In genomic region chr20:61372151-61373054, GRCh38 we compare ENCODE assay signal across 15 cellular contexts.
DNase-seq lines count a peak whose midpoint lies in the region; ATAC-seq and TF ChIP-seq lines count a peak whose summit lies in the region.
"Had no signal": no experiment of that assay in that cellular context is flagged by ENCODE, and none has a peak within 500 bp of the region (broad histone marks: within the 10 kb centered on the region; RNA-seq: fewer than 3 reads in every experiment).

No MANE protein-coding gene starts in this region.

- CTCF ChIA-PET in IMR-90 (lab: Yijun Ruan, JAX) = no interaction called here

- peaks cover 3 to 9% of the 10 kb centered on the region in 2 experiments; a peak in 3 of 4 replicates for H3K79me1 ChIP-seq in IMR-90 (ENCODE audit: low read depth in 1 of 2, low read length in 2 of 2)
- H3K79me1 ChIP-seq in mesenchymal stem cell (replicated peaks; ENCODE audit: low read length, poor library complexity, severe bottlenecking) = peaks cover 15% of the 10 kb centered on the region

- TF ChIP-seq POLR2A in IMR-90 (IDR thresholded peaks at IDR 0.05; ENCODE audit: low read depth, low read length) = no peak

- H3K4me3 ChIP-seq in IMR-90 (ENCODE audit: insufficient read depth, low read depth, low read length) (no peak overlapping the region), RWPE2 (ENCODE audit: severe bottlenecking) (no peak overlapping the region), mesenchymal stem cell (ENCODE audit: insufficient read depth in 1 of 2, low read depth in 1 of 2, low read length in 2 of 2) (no peak overlapping the region), H7 (ENCODE audit: insufficient read depth, low read depth, low read length) (no peak overlapping the region)
- H3K4me3 ChIP-seq: BLaER1 treated with 17β-estradiol and CSF1 and Interleukin-3, amounts not matched to agents 10 nM and 100 nM had no signal

- 62% methylated on average over 10 of the region's 24 CpGs; no CpG with 5 or more reads in 1 of the 2 experiments for WGBS in IMR-90 (ENCODE audit: extremely low coverage in 2 of 2, insufficient read length in 1 of 2), 2 experiments
- 87% methylated on average over 24 of the region's 24 CpGs for WGBS in mesenchymal stem cell

- H2AFZ ChIP-seq in IMR-90 (replicated peaks; ENCODE audit: low read length, poor library complexity) (no peak overlapping the region), mesenchymal stem cell (ENCODE audit: low read depth, low read length) (no peak overlapping the region)

- H4K8ac ChIP-seq in IMR-90 (ENCODE audit: low read depth in 2 of 2, low read length in 2 of 2) (no peak overlapping the region), mesenchymal stem cell (ENCODE audit: low read length) (no peak overlapping the region)

- H3K18ac ChIP-seq in IMR-90 (ENCODE audit: low read depth, low read length) (no peak overlapping the region), mesenchymal stem cell (ENCODE audit: low read depth in 1 of 2, low read length in 2 of 2) (peak overlapping the region in 1 of 2 experiments; percentile 28)

- H3K27me3 ChIP-seq in IMR-90 (ENCODE audit: control insufficient read depth, insufficient read depth, low read length) (no peaks in the 10 kb centered on the region), RWPE2 (ENCODE audit: insufficient read depth, poor library complexity, severe bottlenecking) (no peaks in the 10 kb centered on the region), mesenchymal stem cell (ENCODE audit: control insufficient read depth in 1 of 2, insufficient read depth in 1 of 2, low read length in 2 of 2) (no peaks in the 10 kb centered on the region), H7 (ENCODE audit: control insufficient read depth, insufficient read depth, low read length) (no peaks in the 10 kb centered on the region)
- H3K27me3 ChIP-seq: BLaER1 treated with 17β-estradiol and CSF1 and Interleukin-3, amounts not matched to agents 10 nM and 100 nM had no signal

- H2BK120ac ChIP-seq in IMR-90 (ENCODE audit: low read depth, low read length) (no peak overlapping the region), mesenchymal stem cell (ENCODE audit: low read depth, low read length) (no peak overlapping the region)

- H3K23ac ChIP-seq in IMR-90 (ENCODE audit: low read depth, low read length) = no peak overlapping the region
- no peak overlapping the region for H3K23ac ChIP-seq in mesenchymal stem cell (ENCODE audit: low read length in 2 of 2)

- H4K91ac ChIP-seq in IMR-90 (ENCODE audit: insufficient read depth, low read depth, low read length) = no peak overlapping the region
- H4K91ac ChIP-seq in mesenchymal stem cell (ENCODE audit: low read length) = no peak overlapping the region

- H3K4me2 ChIP-seq in IMR-90 (ENCODE audit: low read depth, low read length) (no peak overlapping the region), mesenchymal stem cell (ENCODE audit: low read length, poor library complexity, severe bottlenecking) (no peak overlapping the region)
- H3K4me2 ChIP-seq: BLaER1 treated with 17β-estradiol and CSF1 and Interleukin-3, amounts not matched to agents 10 nM and 100 nM had no signal

- dilution Hi-C loops in IMR-90 (cut with HindIII; ENCODE audit: low sequenced_read_pairs, unreplicated experiment) = no loop called here

- TF ChIP-seq CTCF in IMR-90 (conservative IDR thresholded peaks at IDR 0.05; ENCODE audit: low read depth, low read length) = no peak
- no peak for TF ChIP-seq CTCF in RWPE2 (IDR thresholded peaks at IDR 0.05; ENCODE audit: poor library complexity, severe bottlenecking)

- no peak overlapping the region for H3K27ac ChIP-seq in IMR-90 (ENCODE audit: insufficient read depth, low read length)
- no peak overlapping the region for H3K27ac ChIP-seq in RWPE2 (ENCODE audit: poor library complexity, severe bottlenecking)
- no peak overlapping the region for H3K27ac ChIP-seq in mesenchymal stem cell (ENCODE audit: low read length, poor library complexity, severe bottlenecking)
- H3K27ac ChIP-seq: BLaER1 treated with 17β-estradiol and CSF1 and Interleukin-3, amounts not matched to agents 10 nM and 100 nM; HL-60 had no signal

- POLR2A ChIA-PET in IMR-90 (lab: Charles Lee; ENCODE audit: unreplicated experiment) = no interaction called here

- H3K9me3 ChIP-seq in IMR-90 (ENCODE audit: control insufficient read depth, insufficient read depth, low read length) = peaks cover 6% of the 10 kb centered on the region; the same call in 1 of the 2 replicates
- no peaks in the 10 kb centered on the region for H3K9me3 ChIP-seq in RWPE2 (ENCODE audit: severe bottlenecking)
- peaks cover 2% of the 10 kb centered on the region for H3K9me3 ChIP-seq in mesenchymal stem cell (ENCODE audit: control insufficient read depth, low read length)

- no peak overlapping the region for H3K9ac ChIP-seq in IMR-90 (ENCODE audit: low read depth, low read length)
- no peak overlapping the region for H3K9ac ChIP-seq in mesenchymal stem cell (ENCODE audit: low read length)
- H3K9ac ChIP-seq: BLaER1 treated with 17β-estradiol and CSF1 and Interleukin-3, amounts not matched to agents 10 nM and 100 nM had no signal

- DNase-seq in IMR-90 (no peak), RWPE2 (ENCODE audit: low spot score) (peak; percentile 73), mesenchymal stem cell (peak; percentile 16), posterior vena cava (ENCODE audit: low spot score) (peak; percentile 57), H7 (no peak), NCI-H226 (no peak), putamen (ENCODE audit: low spot score) (no peak)
- DNase-seq: ACHN; CD4-positive, CD25-positive, alpha-beta regulatory T cell; DMS53; GF-D8; GOT3 had no signal

- no TSS peak for BruUV-seq in IMR-90 (replicated peaks; lab: Mats Ljungman, UMichigan)

- intact Hi-C loops in IMR-90 (cut with micrococcal nuclease) (no loop called here), posterior vena cava (cut with DNase I) (no loop called here)

- TF ChIP-seq RAD21 in IMR-90 (IDR thresholded peaks at IDR 0.05; ENCODE audit: low read length) = no peak

- H2BK15ac ChIP-seq in IMR-90 (ENCODE audit: low read depth, low read length) = no peak overlapping the region
- H2BK15ac ChIP-seq in mesenchymal stem cell (ENCODE audit: low read depth, poor library complexity, severe bottlenecking) = no peak overlapping the region

- in situ Hi-C loops in IMR-90 (cut with MboI; ENCODE audit: low sequenced_read_pairs) = no loop called here

- H3K4ac ChIP-seq in IMR-90 (ENCODE audit: low read depth, low read length) (no peak overlapping the region), mesenchymal stem cell (ENCODE audit: low read depth in 1 of 2, low read length in 2 of 2) (no peak overlapping the region)

- no peaks in the 10 kb centered on the region for H3K9me1 ChIP-seq in IMR-90 (ENCODE audit: insufficient read depth, low read length)

- H2BK5ac ChIP-seq in IMR-90 (ENCODE audit: low read depth, low read length, poor library complexity, severe bottlenecking) (no peak overlapping the region), mesenchymal stem cell (ENCODE audit: low read depth, low read length, poor library complexity, severe bottlenecking) (no peak overlapping the region)

- no peak overlapping the region for H4K5ac ChIP-seq in IMR-90 (ENCODE audit: low read depth, low read length)

- no peak overlapping the region for H3K56ac ChIP-seq in IMR-90 (ENCODE audit: extremely low read depth, insufficient read depth, low read length)

- no peak overlapping the region for H2BK20ac ChIP-seq in IMR-90 (ENCODE audit: low read depth, low read length)

- H3K4me1 ChIP-seq in IMR-90 (ENCODE audit: control insufficient read depth, insufficient read depth, low read length) (peaks cover 5% of the 10 kb centered on the region; the same call in 1 of the 2 replicates), RWPE2 (ENCODE audit: insufficient read depth, poor library complexity, severe bottlenecking) (no peaks in the 10 kb centered on the region), mesenchymal stem cell (ENCODE audit: control insufficient read depth, insufficient read depth, low read depth, low read length) (no peaks in the 10 kb centered on the region)

- no peaks in the 10 kb centered on the region; the same call in 1 of the 2 replicates for H4K20me1 ChIP-seq in IMR-90 (ENCODE audit: insufficient read depth, low read length)

- no peak overlapping the region for H2AK9ac ChIP-seq in IMR-90 (replicated peaks; ENCODE audit: low read depth, low read length, poor library complexity)

- no peak overlapping the region for H2BK12ac ChIP-seq in mesenchymal stem cell (ENCODE audit: low read length in 2 of 2)

- ATAC-seq in IMR-90 (ENCODE audit: low read depth) (peak; percentile 25; the same call in 1 of the 2 replicates), RWPE2 (ENCODE audit: low read depth) (no peak; the same call in 2 of the 3 replicates)
- ATAC-seq: HCT116 had no signal

- H2AK5ac ChIP-seq in IMR-90 (ENCODE audit: low read depth, low read length) (no peak overlapping the region), mesenchymal stem cell (ENCODE audit: low read length, severe bottlenecking) (no peak overlapping the region)

- H3K36me3 ChIP-seq in IMR-90 (ENCODE audit: control insufficient read depth, insufficient read depth, low read length) (no peaks in the 10 kb centered on the region), RWPE2 (ENCODE audit: low read depth) (peaks cover 3% of the 10 kb centered on the region; the same call in 1 of the 2 replicates), mesenchymal stem cell (ENCODE audit: control insufficient read depth in 1 of 2, insufficient read depth in 2 of 2, low read depth in 1 of 2, low read length in 2 of 2) (no peaks in the 10 kb centered on the region), H7 (replicated peaks; ENCODE audit: control insufficient read depth, insufficient read depth, low read length) (no peaks in the 10 kb centered on the region)
- H3K36me3 ChIP-seq: BLaER1 treated with 17β-estradiol and CSF1 and Interleukin-3, amounts not matched to agents 10 nM and 100 nM had no signal

- H3K14ac ChIP-seq in IMR-90 (replicated peaks; ENCODE audit: low read depth, low read length) (no peak overlapping the region), mesenchymal stem cell (ENCODE audit: low read length in 2 of 2) (peak overlapping the region in 1 of 2 experiments; percentile 35)

TF ChIP-seq in IMR-90, 13 proteins besides CTCF, POLR2A, EP300 and RAD21 (continues in another document):
- TF ChIP-seq USF2 (IDR thresholded peaks at IDR 0.05; ENCODE audit: low read depth, low read length) (no peak), NFE2L2 (IDR thresholded peaks at IDR 0.05; ENCODE audit: low read depth, low read length) (no peak), CHD1 (IDR thresholded peaks at IDR 0.05; ENCODE audit: low read depth, low read length) (no peak)

Comparison
In these comparisons a context has a peak if more than half of its experiments do, and no peak if none do; other contexts are left out.
1. DNase-seq: peak in RWPE2 (single experiment), mesenchymal stem cell (single experiment) and posterior vena cava (single experiment); none in IMR-90 (single experiment), H7 (single experiment), NCI-H226 (single experiment) and putamen (single experiment).